ENCODE assay signal across 1 cellular context in the genomic region with DNA sequence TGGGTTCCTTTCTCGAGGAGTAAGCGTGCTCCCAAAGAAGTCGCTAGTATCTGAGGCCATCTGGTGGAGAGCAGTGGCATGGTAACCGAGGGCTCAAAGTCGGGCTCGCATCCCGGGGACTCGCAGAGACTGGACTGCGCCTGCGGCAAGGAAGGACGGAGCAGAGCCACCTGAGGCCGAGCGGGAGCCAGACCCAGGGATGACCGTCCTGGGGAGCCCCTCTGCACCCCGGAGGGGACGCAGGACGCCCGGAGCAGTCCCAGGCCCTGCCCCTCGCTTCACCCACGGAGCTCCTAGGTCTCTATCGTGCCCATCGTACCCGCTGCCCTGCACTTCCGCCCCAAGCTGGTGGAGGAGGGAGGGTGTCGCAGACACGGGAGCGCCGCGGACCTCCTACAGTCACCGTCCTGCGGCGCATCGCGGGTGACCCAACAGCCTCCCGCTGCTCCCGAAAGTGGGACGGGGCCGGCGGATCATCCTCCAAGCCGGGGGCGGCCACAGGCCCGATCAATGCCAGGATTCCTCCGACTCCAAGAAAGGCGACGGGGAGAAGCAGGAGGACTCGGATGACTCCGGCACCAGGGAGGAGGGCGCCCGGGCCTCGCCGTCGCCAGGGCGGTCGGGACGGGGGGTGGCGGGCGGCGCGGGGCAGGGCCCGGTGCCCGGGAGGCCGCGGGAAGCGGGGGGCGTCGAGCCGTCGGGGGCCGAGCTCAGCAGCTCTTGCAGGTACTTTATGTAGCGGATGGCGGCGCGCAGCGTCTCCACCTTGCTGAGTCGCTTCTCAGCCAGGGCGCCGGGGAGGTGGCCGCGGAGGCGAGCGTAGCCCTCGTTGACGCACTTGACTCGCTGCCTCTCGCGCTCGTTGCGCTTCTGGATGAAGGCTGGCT.
TF ChIP-seq lines count a peak whose summit lies in the region.

No MANE protein-coding gene starts in this region.

TF ChIP-seq in K562, 482 proteins besides CTCF, POLR2A, EP300 and RAD21 (continued from another document and continues in another):
- TF ChIP-seq, protein P1, sequence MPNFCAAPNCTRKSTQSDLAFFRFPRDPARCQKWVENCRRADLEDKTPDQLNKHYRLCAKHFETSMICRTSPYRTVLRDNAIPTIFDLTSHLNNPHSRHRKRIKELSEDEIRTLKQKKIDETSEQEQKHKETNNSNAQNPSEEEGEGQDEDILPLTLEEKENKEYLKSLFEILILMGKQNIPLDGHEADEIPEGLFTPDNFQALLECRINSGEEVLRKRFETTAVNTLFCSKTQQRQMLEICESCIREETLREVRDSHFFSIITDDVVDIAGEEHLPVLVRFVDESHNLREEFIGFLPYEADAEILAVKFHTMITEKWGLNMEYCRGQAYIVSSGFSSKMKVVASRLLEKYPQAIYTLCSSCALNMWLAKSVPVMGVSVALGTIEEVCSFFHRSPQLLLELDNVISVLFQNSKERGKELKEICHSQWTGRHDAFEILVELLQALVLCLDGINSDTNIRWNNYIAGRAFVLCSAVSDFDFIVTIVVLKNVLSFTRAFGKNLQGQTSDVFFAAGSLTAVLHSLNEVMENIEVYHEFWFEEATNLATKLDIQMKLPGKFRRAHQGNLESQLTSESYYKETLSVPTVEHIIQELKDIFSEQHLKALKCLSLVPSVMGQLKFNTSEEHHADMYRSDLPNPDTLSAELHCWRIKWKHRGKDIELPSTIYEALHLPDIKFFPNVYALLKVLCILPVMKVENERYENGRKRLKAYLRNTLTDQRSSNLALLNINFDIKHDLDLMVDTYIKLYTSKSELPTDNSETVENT (CRISPR knock-in tag; IDR thresholded peaks at IDR 0.05), result no peak
- TF ChIP-seq NEUROD1 (IDR thresholded peaks at IDR 0.05; ENCODE audit: borderline replicate concordance, low read depth, low read length, partially characterized antibody) (no peak), JUND (IDR thresholded peaks at IDR 0.05; ENCODE audit: borderline replicate concordance, low read depth, low read length) (0 out of 2 replicates have a peak, but pooled peaks have one; percentile 35), JUND (tag; IDR thresholded peaks at IDR 0.05; ENCODE audit: borderline replicate concordance, low read depth, low read length) (no peak; the same call in 2 of the 3 replicates), STAT5A (IDR thresholded peaks at IDR 0.05; ENCODE audit: borderline replicate concordance, low read length) (no peak), BRCA1 (IDR thresholded peaks at IDR 0.05) (no peak), BRCA1 (CRISPR knock-in tag; IDR thresholded peaks at IDR 0.05) (no peak), JUN (IDR thresholded peaks at IDR 0.05; ENCODE audit: borderline replicate concordance, low read depth, low read length) (0 out of 2 replicates have a peak, but pooled peaks have one; percentile 25), JUN (CRISPR knock-in tag; IDR thresholded peaks at IDR 0.05; ENCODE audit: borderline replicate concordance) (no peak), RBM15 (IDR thresholded peaks at IDR 0.05; ENCODE audit: insufficient read depth, low read length) (no peak), ZNF174 (CRISPR knock-in tag; IDR thresholded peaks at IDR 0.05) (no peak), WHSC1 (IDR thresholded peaks at IDR 0.05; ENCODE audit: low read length) (no peak), POLR2AphosphoS5 (IDR thresholded peaks at IDR 0.05; ENCODE audit: control insufficient read depth, insufficient read depth, low read depth, low read length) (no peak), ZNF384 (IDR thresholded peaks at IDR 0.05; ENCODE audit: low read depth, low read length) (no peak), DPF2 (IDR thresholded peaks at IDR 0.05) (no peak), TFAM (CRISPR knock-in tag; conservative IDR thresholded peaks at IDR 0.05) (no peak), ZFPM2 (CRISPR knock-in tag; IDR thresholded peaks at IDR 0.05) (no peak), ZNF436 (CRISPR knock-in tag; IDR thresholded peaks at IDR 0.05) (no peak), HNRNPLL (IDR thresholded peaks at IDR 0.05; ENCODE audit: low read depth, low read length, poor library complexity, severe bottlenecking) (no peak), SAFB (IDR thresholded peaks at IDR 0.05; ENCODE audit: borderline replicate concordance, low read depth, low read length) (no peak), CBX2 (IDR thresholded peaks at IDR 0.05; ENCODE audit: insufficient read depth, low read length, poor library complexity, severe bottlenecking) (no peak), FOXJ3 (CRISPR knock-in tag; IDR thresholded peaks at IDR 0.05) (no peak), ESRRA (IDR thresholded peaks at IDR 0.05; ENCODE audit: borderline replicate concordance, low read depth) (no peak), ZNF766 (CRISPR knock-in tag; conservative IDR thresholded peaks at IDR 0.05) (no peak), CEBPG (CRISPR knock-in tag; IDR thresholded peaks at IDR 0.05) (no peak), CEBPG (tag; conservative IDR thresholded peaks at IDR 0.05 in 1 of 2, IDR thresholded peaks at IDR 0.05 in 1 of 2) (no peak), GATAD2A (IDR thresholded peaks at IDR 0.05) (no peak), ZNF239 (CRISPR knock-in tag; IDR thresholded peaks at IDR 0.05) (no peak), HNRNPK (IDR thresholded peaks at IDR 0.05; ENCODE audit: low read depth, low read length, poor library complexity, severe bottlenecking) (no peak), ZNF780A (CRISPR knock-in tag; IDR thresholded peaks at IDR 0.05) (no peak), HDAC6 (IDR thresholded peaks at IDR 0.05; ENCODE audit: low read depth, low read length) (no peak), HMGN3 (IDR thresholded peaks at IDR 0.05; ENCODE audit: borderline replicate concordance, extremely low read depth, insufficient read length, low read depth, low read length) (peak; percentile 10), KDM4B (IDR thresholded peaks at IDR 0.05; ENCODE audit: borderline replicate concordance in 2 of 2, low read depth in 1 of 2) (no peak), GATA2 (CRISPR knock-in tag; IDR thresholded peaks at IDR 0.05) (no peak), SUPT5H (IDR thresholded peaks at IDR 0.05) (no peak), CC2D1A (IDR thresholded peaks at IDR 0.05) (peak; percentile 52; the same call in 1 of the 2 replicates), POLR2H (tag; IDR thresholded peaks at IDR 0.05; ENCODE audit: low read depth) (no peak), ZSCAN32 (CRISPR knock-in tag; IDR thresholded peaks at IDR 0.05) (no peak), LCOR (CRISPR knock-in tag; IDR thresholded peaks at IDR 0.05) (no peak), NFRKB (IDR thresholded peaks at IDR 0.05; ENCODE audit: low read depth) (no peak), MAZ (CRISPR knock-in tag; conservative IDR thresholded peaks at IDR 0.05 in 1 of 2, IDR thresholded peaks at IDR 0.05 in 1 of 2) (0 out of 4 replicates have a peak, but pooled peaks of 1 of the 2 experiments have one; percentile 35), RB1 (IDR thresholded peaks at IDR 0.05; ENCODE audit: low read depth) (0 out of 2 replicates have a peak, but pooled peaks have one; percentile 26), ELF1 (tag; IDR thresholded peaks at IDR 0.05) (no peak), HMG20A (CRISPR knock-in tag; conservative IDR thresholded peaks at IDR 0.05) (no peak), SMC3 (conservative IDR thresholded peaks at IDR 0.05; ENCODE audit: insufficient read depth, low read depth, low read length) (peak; percentile 93), ELF2 (CRISPR knock-in tag; IDR thresholded peaks at IDR 0.05) (no peak), NFE2L1 (tag; IDR thresholded peaks at IDR 0.05; ENCODE audit: borderline replicate concordance, low read depth) (no peak), ZSCAN29 (IDR thresholded peaks at IDR 0.05) (no peak)
- TF ChIP-seq, protein P2, sequence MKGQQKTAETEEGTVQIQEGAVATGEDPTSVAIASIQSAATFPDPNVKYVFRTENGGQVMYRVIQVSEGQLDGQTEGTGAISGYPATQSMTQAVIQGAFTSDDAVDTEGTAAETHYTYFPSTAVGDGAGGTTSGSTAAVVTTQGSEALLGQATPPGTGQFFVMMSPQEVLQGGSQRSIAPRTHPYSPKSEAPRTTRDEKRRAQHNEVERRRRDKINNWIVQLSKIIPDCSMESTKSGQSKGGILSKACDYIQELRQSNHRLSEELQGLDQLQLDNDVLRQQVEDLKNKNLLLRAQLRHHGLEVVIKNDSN (CRISPR knock-in tag; IDR thresholded peaks at IDR 0.05), result no peak
- TF ChIP-seq, protein P3, sequence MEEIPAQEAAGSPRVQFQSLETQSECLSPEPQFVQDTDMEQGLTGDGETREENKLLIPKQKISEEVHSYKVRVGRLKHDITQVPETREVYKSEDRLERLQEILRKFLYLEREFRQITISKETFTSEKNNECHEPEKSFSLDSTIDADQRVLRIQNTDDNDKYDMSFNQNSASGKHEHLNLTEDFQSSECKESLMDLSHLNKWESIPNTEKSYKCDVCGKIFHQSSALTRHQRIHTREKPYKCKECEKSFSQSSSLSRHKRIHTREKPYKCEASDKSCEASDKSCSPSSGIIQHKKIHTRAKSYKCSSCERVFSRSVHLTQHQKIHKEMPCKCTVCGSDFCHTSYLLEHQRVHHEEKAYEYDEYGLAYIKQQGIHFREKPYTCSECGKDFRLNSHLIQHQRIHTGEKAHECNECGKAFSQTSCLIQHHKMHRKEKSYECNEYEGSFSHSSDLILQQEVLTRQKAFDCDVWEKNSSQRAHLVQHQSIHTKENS (CRISPR knock-in tag; IDR thresholded peaks at IDR 0.05), result no peak
- TF ChIP-seq, protein P4, sequence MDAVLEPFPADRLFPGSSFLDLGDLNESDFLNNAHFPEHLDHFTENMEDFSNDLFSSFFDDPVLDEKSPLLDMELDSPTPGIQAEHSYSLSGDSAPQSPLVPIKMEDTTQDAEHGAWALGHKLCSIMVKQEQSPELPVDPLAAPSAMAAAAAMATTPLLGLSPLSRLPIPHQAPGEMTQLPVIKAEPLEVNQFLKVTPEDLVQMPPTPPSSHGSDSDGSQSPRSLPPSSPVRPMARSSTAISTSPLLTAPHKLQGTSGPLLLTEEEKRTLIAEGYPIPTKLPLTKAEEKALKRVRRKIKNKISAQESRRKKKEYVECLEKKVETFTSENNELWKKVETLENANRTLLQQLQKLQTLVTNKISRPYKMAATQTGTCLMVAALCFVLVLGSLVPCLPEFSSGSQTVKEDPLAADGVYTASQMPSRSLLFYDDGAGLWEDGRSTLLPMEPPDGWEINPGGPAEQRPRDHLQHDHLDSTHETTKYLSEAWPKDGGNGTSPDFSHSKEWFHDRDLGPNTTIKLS (IDR thresholded peaks at IDR 0.05; ENCODE audit: borderline replicate concordance, low read depth), result no peak
- TF ChIP-seq, protein P5, sequence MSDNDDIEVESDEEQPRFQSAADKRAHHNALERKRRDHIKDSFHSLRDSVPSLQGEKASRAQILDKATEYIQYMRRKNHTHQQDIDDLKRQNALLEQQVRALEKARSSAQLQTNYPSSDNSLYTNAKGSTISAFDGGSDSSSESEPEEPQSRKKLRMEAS (CRISPR knock-in tag; IDR thresholded peaks at IDR 0.05), result no peak
- TF ChIP-seq, protein P6, sequence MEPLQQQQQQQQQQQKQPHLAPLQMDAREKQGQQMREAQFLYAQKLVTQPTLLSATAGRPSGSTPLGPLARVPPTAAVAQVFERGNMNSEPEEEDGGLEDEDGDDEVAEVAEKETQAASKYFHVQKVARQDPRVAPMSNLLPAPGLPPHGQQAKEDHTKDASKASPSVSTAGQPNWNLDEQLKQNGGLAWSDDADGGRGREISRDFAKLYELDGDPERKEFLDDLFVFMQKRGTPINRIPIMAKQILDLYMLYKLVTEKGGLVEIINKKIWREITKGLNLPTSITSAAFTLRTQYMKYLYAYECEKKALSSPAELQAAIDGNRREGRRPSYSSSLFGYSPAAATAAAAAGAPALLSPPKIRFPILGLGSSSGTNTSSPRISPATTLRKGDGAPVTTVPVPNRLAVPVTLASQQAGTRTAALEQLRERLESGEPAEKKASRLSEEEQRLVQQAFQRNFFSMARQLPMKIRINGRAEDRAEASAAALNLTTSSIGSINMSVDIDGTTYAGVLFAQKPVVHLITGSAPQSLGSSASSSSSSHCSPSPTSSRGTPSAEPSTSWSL (CRISPR knock-in tag; IDR thresholded peaks at IDR 0.05; ENCODE audit: borderline replicate concordance), result no peak
- TF ChIP-seq, protein P7, sequence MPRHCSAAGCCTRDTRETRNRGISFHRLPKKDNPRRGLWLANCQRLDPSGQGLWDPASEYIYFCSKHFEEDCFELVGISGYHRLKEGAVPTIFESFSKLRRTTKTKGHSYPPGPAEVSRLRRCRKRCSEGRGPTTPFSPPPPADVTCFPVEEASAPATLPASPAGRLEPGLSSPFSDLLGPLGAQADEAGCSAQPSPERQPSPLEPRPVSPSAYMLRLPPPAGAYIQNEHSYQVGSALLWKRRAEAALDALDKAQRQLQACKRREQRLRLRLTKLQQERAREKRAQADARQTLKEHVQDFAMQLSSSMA (CRISPR knock-in tag; IDR thresholded peaks at IDR 0.05), result no peak
- TF ChIP-seq, protein P8, sequence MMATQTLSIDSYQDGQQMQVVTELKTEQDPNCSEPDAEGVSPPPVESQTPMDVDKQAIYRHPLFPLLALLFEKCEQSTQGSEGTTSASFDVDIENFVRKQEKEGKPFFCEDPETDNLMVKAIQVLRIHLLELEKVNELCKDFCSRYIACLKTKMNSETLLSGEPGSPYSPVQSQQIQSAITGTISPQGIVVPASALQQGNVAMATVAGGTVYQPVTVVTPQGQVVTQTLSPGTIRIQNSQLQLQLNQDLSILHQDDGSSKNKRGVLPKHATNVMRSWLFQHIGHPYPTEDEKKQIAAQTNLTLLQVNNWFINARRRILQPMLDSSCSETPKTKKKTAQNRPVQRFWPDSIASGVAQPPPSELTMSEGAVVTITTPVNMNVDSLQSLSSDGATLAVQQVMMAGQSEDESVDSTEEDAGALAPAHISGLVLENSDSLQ (IDR thresholded peaks at IDR 0.05), result no peak
- TF ChIP-seq, protein P9, sequence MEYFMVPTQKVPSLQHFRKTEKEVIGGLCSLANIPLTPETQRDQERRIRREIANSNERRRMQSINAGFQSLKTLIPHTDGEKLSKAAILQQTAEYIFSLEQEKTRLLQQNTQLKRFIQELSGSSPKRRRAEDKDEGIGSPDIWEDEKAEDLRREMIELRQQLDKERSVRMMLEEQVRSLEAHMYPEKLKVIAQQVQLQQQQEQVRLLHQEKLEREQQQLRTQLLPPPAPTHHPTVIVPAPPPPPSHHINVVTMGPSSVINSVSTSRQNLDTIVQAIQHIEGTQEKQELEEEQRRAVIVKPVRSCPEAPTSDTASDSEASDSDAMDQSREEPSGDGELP (CRISPR knock-in tag; IDR thresholded peaks at IDR 0.05; ENCODE audit: borderline replicate concordance), result peak; percentile 32; the same call in 1 of the 2 replicates
- TF ChIP-seq, protein P10, sequence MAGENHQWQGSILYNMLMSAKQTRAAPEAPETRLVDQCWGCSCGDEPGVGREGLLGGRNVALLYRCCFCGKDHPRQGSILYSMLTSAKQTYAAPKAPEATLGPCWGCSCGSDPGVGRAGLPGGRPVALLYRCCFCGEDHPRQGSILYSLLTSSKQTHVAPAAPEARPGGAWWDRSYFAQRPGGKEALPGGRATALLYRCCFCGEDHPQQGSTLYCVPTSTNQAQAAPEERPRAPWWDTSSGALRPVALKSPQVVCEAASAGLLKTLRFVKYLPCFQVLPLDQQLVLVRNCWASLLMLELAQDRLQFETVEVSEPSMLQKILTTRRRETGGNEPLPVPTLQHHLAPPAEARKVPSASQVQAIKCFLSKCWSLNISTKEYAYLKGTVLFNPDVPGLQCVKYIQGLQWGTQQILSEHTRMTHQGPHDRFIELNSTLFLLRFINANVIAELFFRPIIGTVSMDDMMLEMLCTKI (IDR thresholded peaks at IDR 0.05; ENCODE audit: partially characterized antibody), result no peak
